8 cellular contexts compared by ENCODE assay signal in genomic region chr12:121096199-121096798, GRCh38. TPM values are rescaled to one million over a fixed set of nuclear protein-coding genes. Genes with fewer than 3 reads are reported as not detected.
DNase-seq lines count a peak whose midpoint lies in the region; TF ChIP-seq lines count a peak whose summit lies in the region.
"Had no signal": no experiment of that assay in that cellular context is flagged by ENCODE, and none has a peak within 500 bp of the region (broad histone marks: within the 10 kb centered on the region; RNA-seq: fewer than 3 reads in every experiment).

No MANE protein-coding gene starts in this region.

- H3K36me3 ChIP-seq in Caco-2 (ENCODE audit: control insufficient read depth, insufficient read depth, low read length) (no peaks in the 10 kb centered on the region), ascending aorta (no peaks in the 10 kb centered on the region), neural cell (ENCODE audit: insufficient read depth, low read length) (no peaks in the 10 kb centered on the region)
- no peaks in the 10 kb centered on the region for H3K36me3 ChIP-seq in effector memory CD4-positive, alpha-beta T cell (ENCODE audit: control insufficient read depth, insufficient read depth, low read length)
- H3K36me3 ChIP-seq: left lung had no signal

- no peaks in the 10 kb centered on the region for H3K79me2 ChIP-seq in neural cell (replicated peaks; ENCODE audit: insufficient read depth, low read length)

- TF ChIP-seq RAD21 in neural cell (conservative IDR thresholded peaks at IDR 0.05) = no peak

- H3K27me3 Mint-ChIP-seq in Caco-2 (ENCODE audit: insufficient read depth, unreplicated experiment) (no peaks in the 10 kb centered on the region), progenitor cell of endocrine pancreas (peaks cover 51% of the 10 kb centered on the region)

- H3K9me3 Mint-ChIP-seq in Caco-2 (ENCODE audit: unreplicated experiment) (peaks cover 11% of the 10 kb centered on the region), progenitor cell of endocrine pancreas (ENCODE audit: low read depth) (peaks cover 11% of the 10 kb centered on the region)

- H3K4me1 Mint-ChIP-seq in Caco-2 (ENCODE audit: low read depth, unreplicated experiment) (peaks cover 9% of the 10 kb centered on the region), progenitor cell of endocrine pancreas (ENCODE audit: low read depth) (peaks cover 9% of the 10 kb centered on the region)

- no peak overlapping the region for H3K4me2 ChIP-seq in neural cell (ENCODE audit: low read length)

- POLR2A ChIA-PET in Caco-2 (lab: Charles Lee) = no interaction called here

- DNase-seq in Caco-2 (no peak), Kasumi-1 (lab: John Stamatoyannopoulos, UW) (peak; percentile 71 to 77), ascending aorta (ENCODE audit: low spot score in 2 of 2) (no peak), HT-29 (ENCODE audit: low spot score) (no peak), progenitor cell of endocrine pancreas (ENCODE audit: low spot score, unreplicated experiment) (no peak)
- no peak for DNase-seq in effector memory CD4-positive, alpha-beta T cell

- H3K27ac Mint-ChIP-seq in Caco-2 (ENCODE audit: unreplicated experiment) (no peak overlapping the region), progenitor cell of endocrine pancreas (no peak overlapping the region)

- peaks cover 7% of the 10 kb centered on the region for H3K36me3 Mint-ChIP-seq in Caco-2 (ENCODE audit: insufficient read depth, unreplicated experiment)
- peaks cover 4% of the 10 kb centered on the region for H3K36me3 Mint-ChIP-seq in progenitor cell of endocrine pancreas (ENCODE audit: insufficient read depth)

- H3F3A ChIP-seq in neural cell (ENCODE audit: insufficient read depth, low read length, poor library complexity, severe bottlenecking) = no peaks in the 10 kb centered on the region

- H2AFZ ChIP-seq in neural cell (ENCODE audit: low read depth, low read length) = no peak overlapping the region

- H3K27ac ChIP-seq in ascending aorta (no peak overlapping the region), neural cell (ENCODE audit: low read length) (no peak overlapping the region)
- no peak overlapping the region for H3K27ac ChIP-seq in effector memory CD4-positive, alpha-beta T cell (ENCODE audit: insufficient read depth, low read length, poor library complexity, severe bottlenecking)
- H3K27ac ChIP-seq: left lung had no signal

- H4K20me1 ChIP-seq in neural cell (ENCODE audit: insufficient read depth) = no peaks in the 10 kb centered on the region

- intact Hi-C loops in Caco-2 (cut with micrococcal nuclease; ENCODE audit: unreplicated experiment) = loop anchor here (1.0 to 5.0 kb wide), 2 partner anchors 36 to 514 kb away; partner anchors contain the start of gene POP5
- intact Hi-C loops in ascending aorta (cut with DNase I) = no loop called here

- H3K4me3 Mint-ChIP-seq in Caco-2 (ENCODE audit: unreplicated experiment) (peak overlapping the region; percentile 96), progenitor cell of endocrine pancreas (ENCODE audit: low read depth) (no peak overlapping the region)

- TF ChIP-seq EP300 in neural cell (conservative IDR thresholded peaks at IDR 0.05; ENCODE audit: poor library complexity, severe bottlenecking) = no peak

- no TSS peak for BruUV-seq in Caco-2 (replicated peaks; lab: Mats Ljungman, UMichigan)

- H3K9me3 ChIP-seq in Caco-2 (peaks cover 10% of the 10 kb centered on the region), ascending aorta (no peaks in the 10 kb centered on the region), neural cell (ENCODE audit: low read length) (no peaks in the 10 kb centered on the region)
- no peaks in the 10 kb centered on the region for H3K9me3 ChIP-seq in effector memory CD4-positive, alpha-beta T cell (ENCODE audit: control insufficient read depth, low read length)

- CTCF ChIA-PET in Caco-2 (lab: Charles Lee) = interaction anchor here (0.6 to 1.0 kb wide), 4 partner anchors 44 to 447 kb away, joined by 3 to 6 read pairs (median 4); no protein-coding TSS in a partner anchor

- TF ChIP-seq CTCF in Caco-2 (IDR thresholded peaks at IDR 0.05; ENCODE audit: insufficient read depth in 1 of 2, low read depth in 1 of 2, low read length in 1 of 2, severe bottlenecking in 1 of 2, unreplicated experiment in 1 of 2) = no peak
- no peak for TF ChIP-seq CTCF in ascending aorta (IDR thresholded peaks at IDR 0.05)
- no peak for TF ChIP-seq CTCF in neural cell (IDR thresholded peaks at IDR 0.05; ENCODE audit: poor library complexity, severe bottlenecking)
- no peak for TF ChIP-seq CTCF in progenitor cell of endocrine pancreas (IDR thresholded peaks at IDR 0.05; ENCODE audit: unreplicated experiment)

- H3K4me3 ChIP-seq in Caco-2 (ENCODE audit: low read depth, low read length) = no peak overlapping the region
- peak overlapping the region; percentile 37 to 47 for H3K4me3 ChIP-seq in ascending aorta
- peak overlapping the region; percentile 40 for H3K4me3 ChIP-seq in neural cell (ENCODE audit: low read length)
- no peak overlapping the region for H3K4me3 ChIP-seq in effector memory CD4-positive, alpha-beta T cell (ENCODE audit: insufficient read depth, low read depth, low read length, poor library complexity, severe bottlenecking)

- H3K27me3 ChIP-seq in Caco-2 (replicated peaks; ENCODE audit: control insufficient read depth, insufficient read depth, low read length) (no peaks in the 10 kb centered on the region), ascending aorta (no peaks in the 10 kb centered on the region), neural cell (ENCODE audit: insufficient read depth, low read depth, low read length) (no peaks in the 10 kb centered on the region)
- no peaks in the 10 kb centered on the region for H3K27me3 ChIP-seq in effector memory CD4-positive, alpha-beta T cell (replicated peaks; ENCODE audit: control insufficient read depth, insufficient read depth, low read length, poor library complexity, severe bottlenecking)

- H3K9me2 ChIP-seq in neural cell (ENCODE audit: insufficient read depth, low read length) = no peaks in the 10 kb centered on the region

- H3K4me1 ChIP-seq in Caco-2 (0 out of 2 replicates have a peak, but pooled peaks cover 3% of the 10 kb centered on the region), ascending aorta (no peaks in the 10 kb centered on the region)
- peaks cover 17% of the 10 kb centered on the region for H3K4me1 ChIP-seq in effector memory CD4-positive, alpha-beta T cell (ENCODE audit: control insufficient read depth, insufficient read depth, low read length, poor library complexity, severe bottlenecking)

- H3K9ac ChIP-seq in neural cell (ENCODE audit: low read length) = no peak overlapping the region

TF ChIP-seq in neural cell, 6 proteins besides CTCF, POLR2A, EP300 and RAD21:
- TF ChIP-seq SMC3 (conservative IDR thresholded peaks at IDR 0.05; ENCODE audit: poor library complexity) (no peak), TAF1 (IDR thresholded peaks at IDR 0.05; ENCODE audit: low read depth) (no peak), REST (IDR thresholded peaks at IDR 0.05; ENCODE audit: borderline replicate concordance) (no peak), POLR2AphosphoS5 (IDR thresholded peaks at IDR 0.05) (no peak), EZH2 (IDR thresholded peaks at IDR 0.05; ENCODE audit: borderline replicate concordance, insufficient read depth, low read length, poor library complexity, severe bottlenecking) (no peak)

RNA-seq across cellular contexts. Expression of gene P2RX7, which starts 36.4 kb away (rescaled TPM):
- not detected in 2 replicates for total RNA-seq in Caco-2 (2022)
- 1.1 TPM for total RNA-seq in ascending aorta
- polyA plus RNA-seq in neural cell = not detected in 2 replicates
- not detected in 2 replicates for polyA minus RNA-seq in neural cell
- not detected in 2 replicates for total RNA-seq in HT-29 (2014; rRNA removed; shearing (Covaris generic))
- total RNA-seq in progenitor cell of endocrine pancreas = not detected in 2 replicates

RNA-seq across cellular contexts. Expression of gene OASL, which starts 57.3 kb away (rescaled TPM):
- total RNA-seq in Caco-2 (2022) (0.11 and 0.35 TPM in 2 replicates), ascending aorta (not detected), progenitor cell of endocrine pancreas (not detected in 2 replicates)
- polyA plus RNA-seq in neural cell = 0.42 TPM in 1 of 2 replicates, not detected in the other
- not detected in 2 replicates for polyA minus RNA-seq in neural cell
- total RNA-seq in HT-29 (2014; rRNA removed; shearing (Covaris generic)) = 17.4 and 18.0 TPM in 2 replicates

Comparison
In these comparisons a context has a peak if more than half of its experiments do, and no peak if none do; other contexts are left out.
1. DNase-seq: peak in Kasumi-1 (2 of 2); none in Caco-2 (0 of 2), ascending aorta (0 of 2), HT-29 (single experiment), progenitor cell of endocrine pancreas (single experiment) and effector memory CD4-positive, alpha-beta T cell (0 of 3).
2. H3K4me3 ChIP-seq: peak in ascending aorta (2 of 2) and neural cell (single experiment); none in Caco-2 (single experiment) and effector memory CD4-positive, alpha-beta T cell (single experiment).
3. RNA of gene OASL, which starts 57.3 kb away (total RNA-seq): 17.4 to 18.0 TPM in HT-29; 0.11 to 0.35 TPM in Caco-2, not detected in ascending aorta (single experiment) and not detected in progenitor cell of endocrine pancreas; every median in the first group is over 10 times any median in the second.